ENCODE assay signal across 9 cellular contexts in the genomic region with DNA sequence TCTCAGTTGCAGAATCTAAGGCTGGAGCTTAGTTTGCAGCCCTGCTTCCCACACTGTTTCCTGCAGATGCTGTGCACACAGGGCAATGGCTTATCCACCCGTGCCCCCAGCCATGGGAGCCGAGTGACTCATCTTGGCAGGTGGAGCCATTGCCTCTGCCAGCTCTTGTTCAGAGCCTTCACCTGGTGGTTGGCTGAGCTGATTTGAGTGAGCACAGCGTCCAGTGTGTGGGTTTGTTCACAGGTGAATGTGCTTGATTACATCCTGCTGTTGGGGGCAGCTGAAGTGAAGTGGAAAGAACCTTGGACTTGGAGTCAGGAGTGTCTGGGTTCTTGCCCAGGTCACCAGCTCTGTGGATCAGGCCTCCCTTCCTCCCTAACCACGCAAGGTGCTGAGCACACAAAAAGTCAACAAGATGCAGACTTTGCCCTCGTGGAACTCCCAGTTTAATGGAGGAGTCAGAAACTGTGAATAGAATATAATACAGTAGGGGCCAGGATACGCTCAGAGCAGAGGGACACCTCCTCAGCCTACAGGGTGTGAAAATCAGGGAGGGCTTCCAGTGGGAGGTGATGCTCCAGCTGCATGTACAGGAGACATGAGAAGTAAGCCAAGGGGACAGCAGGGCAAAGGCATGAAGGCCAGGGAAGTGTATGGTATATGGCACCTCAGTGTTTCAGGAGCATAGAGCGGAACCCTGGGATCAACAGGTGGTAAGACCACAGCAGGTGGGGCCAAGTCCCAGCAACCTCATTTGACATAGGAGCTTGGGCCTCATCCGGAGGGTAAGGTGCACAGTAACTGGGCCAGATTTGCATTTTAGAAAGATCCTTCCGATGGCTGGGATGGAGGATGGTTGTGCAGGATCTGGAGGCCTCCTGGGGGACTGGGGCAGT. TPM values are rescaled to one million over a fixed set of nuclear protein-coding genes. Genes with fewer than 3 reads are reported as not detected.
DNase-seq lines count a peak whose midpoint lies in the region; ATAC-seq and TF ChIP-seq lines count a peak whose summit lies in the region.
"Had no signal": no experiment of that assay in that cellular context is flagged by ENCODE, and none has a peak within 500 bp of the region (broad histone marks: within the 10 kb centered on the region; RNA-seq: fewer than 3 reads in every experiment).

No MANE protein-coding gene starts in this region.

- H3K4me1 ChIP-seq in Peyer's patch = peaks cover 0 to 68% (median 8%) of the 10 kb centered on the region in 4 donors

- DNase-seq in Daoy (ENCODE audit: low read depth) = peak; percentile 44
- peak in 2 of 3 donors; percentile 89 to 90 for DNase-seq in Peyer's patch
- DNase-seq in fibroblast of mammary gland (ENCODE audit: low read depth) = peak; percentile 51
- no peak for DNase-seq in omental fat pad (ENCODE audit: low spot score)
- DNase-seq in activated CD8-positive, alpha-beta memory T cell treated with anti-CD3 and anti-CD28 coated beads, Interleukin-2, amount 50 U/mL, for 4 hours = no peak
- DNase-seq in superior temporal gyrus (ENCODE audit: extremely low spot score) = no peak
- no peak for DNase-seq in putamen (ENCODE audit: low spot score)
- DNase-seq: T-helper 2 cell had no signal

- H3K4me3 ChIP-seq in Peyer's patch (peak overlapping the region in 2 of 4 donors; percentile 5 to 24), fibroblast of mammary gland (ENCODE audit: control insufficient read depth, low read depth, low read length) (no peak overlapping the region)

- peak in 1 of 2 donors; percentile 47 for TF ChIP-seq POLR2A in Peyer's patch (IDR thresholded peaks at IDR 0.05)

- H3K27me3 ChIP-seq in Peyer's patch = no peaks in the 10 kb centered on the region

- no peaks in the 10 kb centered on the region for H3K9me3 ChIP-seq in Peyer's patch

- ATAC-seq in omental fat pad (ENCODE audit: low FRiP score) = peak; percentile 50
- ATAC-seq in HG02973 (IDR thresholded peaks at IDR 0.05; ENCODE audit: unreplicated experiment) = no peak

- TF ChIP-seq CTCF in Peyer's patch (IDR thresholded peaks at IDR 0.05) (peak in 3 of 6 experiments; percentile 42 to 44 (median 43)), fibroblast of mammary gland (conservative IDR thresholded peaks at IDR 0.05; ENCODE audit: control insufficient read depth, insufficient read depth, low read depth, low read length) (no peak), omental fat pad (IDR thresholded peaks at IDR 0.05) (no peak)

- H3K36me3 ChIP-seq in Peyer's patch = peaks cover 0 to 5% (median 0%) of the 10 kb centered on the region in 3 donors

- H3K27ac ChIP-seq in Peyer's patch = peak overlapping the region in 3 of 4 donors; percentile 40 to 91 (median 76)

RNA-seq across cellular contexts. Expression of gene JDP2, which starts 22.8 kb away (rescaled TPM):
- total RNA-seq in Daoy (2014; rRNA removed; shearing (Covaris generic)) = 11.2 and 17.4 TPM in 2 replicates
- total RNA-seq in Peyer's patch (100 to 1,000 TPM in 1 of 4 donors, 10 to 100 TPM in 3; 56.7 to 111 (median 67.2) TPM), omental fat pad (100 to 1,000 TPM in 1 of 4 donors, 10 to 100 TPM in 3; 59.7 to 141 (median 78.4) TPM)

Comparison
In these comparisons a context has a peak if more than half of its experiments do, and no peak if none do; other contexts are left out.
1. DNase-seq: peak in Daoy (single experiment), Peyer's patch (2 of 3) and fibroblast of mammary gland (single experiment); none in omental fat pad (single experiment), activated CD8-positive, alpha-beta memory T cell treated with anti-CD3 and anti-CD28 coated beads, Interleukin-2, amount 50 U/mL, for 4 hours (single experiment), superior temporal gyrus (single experiment) and putamen (single experiment).